In the genomic region with DNA sequence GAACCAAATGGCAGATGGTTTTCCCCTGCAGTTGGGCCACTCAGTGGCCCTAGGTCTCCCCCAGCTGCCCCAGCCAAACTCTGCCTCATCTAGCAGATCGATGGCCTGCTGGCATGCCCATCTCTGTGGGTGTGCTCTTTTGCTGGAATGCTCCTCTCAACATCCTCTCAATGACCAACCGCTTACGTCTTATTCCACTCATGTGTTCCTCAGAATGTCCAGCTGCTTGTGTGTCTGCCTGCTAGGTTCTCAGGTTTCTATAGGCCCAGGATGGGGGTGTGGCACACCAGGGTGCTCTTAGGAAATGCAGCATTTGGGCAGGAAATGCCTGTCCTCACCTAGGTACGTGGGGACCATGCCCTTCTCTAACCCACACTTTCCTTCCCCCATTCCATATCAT, we compare ENCODE assay signal across 23 cellular contexts.
"Had no signal": no experiment of that assay in that cellular context is flagged by ENCODE, and none has a peak within 500 bp of the region (broad histone marks: within the 10 kb centered on the region; RNA-seq: fewer than 3 reads in every experiment).

No MANE protein-coding gene starts in this region.

- FAIRE-seq: TTC549 had no signal

- H3K4me1 Mint-ChIP-seq: activated CD4-positive, alpha-beta T cell treated with anti-CD3 and anti-CD28 coated beads, Interleukin-2, amount 10 ng/mL, durations not matched to agents 7 days and 5 days; activated T-helper 17 cell treated with anti-CD3 and anti-CD28 coated beads, Interleukin-2, amount 50 U/mL, for 72 hours; T-helper 17 cell had no signal

- H3K4me3 Mint-ChIP-seq: activated CD4-positive, alpha-beta memory T cell treated with anti-CD3 and anti-CD28 coated beads for 36 hours; activated CD4-positive, alpha-beta T cell treated with anti-CD3 and anti-CD28 coated beads, Interleukin-2, amount 10 ng/mL, durations not matched to agents 7 days and 5 days; activated naive CD4-positive, alpha-beta T cell treated with anti-CD3 and anti-CD28 coated beads for 36 hours; activated naive CD8-positive, alpha-beta T cell; activated T-cell treated with anti-CD3 and anti-CD28 coated beads, Interleukin-2, amount 50 U/mL, for 4 hours; activated T-helper 17 cell treated with anti-CD3 and anti-CD28 coated beads, Interleukin-2, amount 50 U/mL, for 72 hours; T-helper 17 cell had no signal

- H3K27ac Mint-ChIP-seq: activated CD4-positive, alpha-beta memory T cell treated with anti-CD3 and anti-CD28 coated beads for 36 hours; activated CD4-positive, alpha-beta T cell treated with anti-CD3 and anti-CD28 coated beads, Interleukin-2, amount 10 ng/mL, durations not matched to agents 7 days and 5 days; activated naive CD4-positive, alpha-beta T cell treated with anti-CD3 and anti-CD28 coated beads for 36 hours; activated naive CD8-positive, alpha-beta T cell; activated T-helper 17 cell treated with anti-CD3 and anti-CD28 coated beads, Interleukin-2, amount 50 U/mL, for 72 hours; T-helper 17 cell had no signal

- DNase-seq: activated CD4-positive, alpha-beta memory T cell treated with anti-CD3 and anti-CD28 coated beads for 36 hours; activated CD4-positive, alpha-beta T cell treated with anti-CD3 and anti-CD28 coated beads, Interleukin-2, amount 10 ng/mL, durations not matched to agents 7 days and 5 days; activated CD4-positive, CD25-positive, alpha-beta regulatory T cell; activated CD8-positive, alpha-beta memory T cell treated with anti-CD3 and anti-CD28 coated beads for 24 hours; activated gamma-delta T cell; activated naive CD4-positive, alpha-beta T cell treated with anti-CD3 and anti-CD28 coated beads for 36 hours; activated T-cell treated with anti-CD3 and anti-CD28 coated beads, Interleukin-2, amount 50 U/mL, for 4 hours; amygdala; caudate nucleus; Karpas-422; NCI-H1105 treated with DMSO at 0.1 percent for 48 hours; NCI-H146; NCI-H187 treated with DMSO at 0.1 percent for 48 hours; NCI-H2081 treated with DMSO at 0.1 percent for 48 hours; NCI-H446; NCI-H526; NCI-H82; SIG-M5; T-helper 17 cell; T1000 had no signal

- H3K27me3 Mint-ChIP-seq: activated CD4-positive, alpha-beta memory T cell treated with anti-CD3 and anti-CD28 coated beads for 36 hours; activated CD4-positive, alpha-beta T cell treated with anti-CD3 and anti-CD28 coated beads, Interleukin-2, amount 10 ng/mL, durations not matched to agents 7 days and 5 days; activated naive CD8-positive, alpha-beta T cell; activated T-helper 17 cell treated with anti-CD3 and anti-CD28 coated beads, Interleukin-2, amount 50 U/mL, for 72 hours; T-helper 17 cell had no signal

- ATAC-seq: activated T-cell treated with anti-CD3 and anti-CD28 coated beads, Interleukin-2, amount 50 U/mL, for 4 hours; activated T-helper 17 cell treated with anti-CD3 and anti-CD28 coated beads, Interleukin-2, amount 50 U/mL, for 72 hours; T-helper 17 cell had no signal

- H3K9me3 Mint-ChIP-seq: activated CD4-positive, alpha-beta memory T cell treated with anti-CD3 and anti-CD28 coated beads for 36 hours; activated naive CD4-positive, alpha-beta T cell treated with anti-CD3 and anti-CD28 coated beads for 36 hours; activated T-cell treated with anti-CD3 and anti-CD28 coated beads, Interleukin-2, amount 50 U/mL, for 4 hours had no signal

- H3K36me3 Mint-ChIP-seq: activated CD4-positive, alpha-beta memory T cell treated with anti-CD3 and anti-CD28 coated beads for 36 hours; activated naive CD8-positive, alpha-beta T cell had no signal
